Comparison of ENCODE assay signal across 20 cellular contexts in genomic region chr14:95710106-95710505, GRCh38. TPM values are rescaled to one million over a fixed set of nuclear protein-coding genes. Genes with fewer than 3 reads are reported as not detected.
DNase-seq lines count a peak whose midpoint lies in the region; ATAC-seq, FAIRE-seq and TF ChIP-seq lines count a peak whose summit lies in the region.
"Had no signal": no experiment of that assay in that cellular context is flagged by ENCODE, and none has a peak within 500 bp of the region (broad histone marks: within the 10 kb centered on the region; RNA-seq: fewer than 3 reads in every experiment).

No MANE protein-coding gene starts in this region.

- H3K36me3 ChIP-seq in BLaER1 (peaks cover 51% of the 10 kb centered on the region), OCI-LY1 (ENCODE audit: insufficient read depth, low read length) (peaks cover 50% of the 10 kb centered on the region), GM12878 (ENCODE audit: control insufficient read depth in 2 of 2, insufficient read depth in 2 of 2, low read length in 1 of 2) (peaks cover 0 to 13% of the 10 kb centered on the region in 2 experiments; a peak in 2 of 4 replicates), spleen (no peaks in the 10 kb centered on the region)
- H3K36me3 ChIP-seq: BE2C had no signal

- H3K27ac ChIP-seq in BLaER1 (peak overlapping the region; percentile 93), OCI-LY1 (ENCODE audit: low read depth, low read length, poor library complexity, severe bottlenecking) (peak overlapping the region; percentile 92), GM12878 (ENCODE audit: control insufficient read depth, insufficient read depth) (no peak overlapping the region), spleen (peak overlapping the region in 2 of 8 donors; percentile 42 to 90)
- H3K27ac ChIP-seq: GM23248 had no signal

- peak overlapping the region; percentile 81 for H3K4me3 ChIP-seq in BLaER1
- peak overlapping the region; percentile 91 for H3K4me3 ChIP-seq in OCI-LY1 (ENCODE audit: low read depth, low read length, poor library complexity, severe bottlenecking)
- no peak overlapping the region for H3K4me3 ChIP-seq in GM12878
- peak overlapping the region in 1 of 8 donors; percentile 43 for H3K4me3 ChIP-seq in spleen
- H3K4me3 ChIP-seq: GM23248 had no signal

- intact Hi-C loops in GM12878 (cut with micrococcal nuclease; ENCODE audit: unreplicated experiment) (no loop called here), spleen (cut with DNase I; ENCODE audit: low total_unique reads) (no loop called here)

- H3F3A ChIP-seq in OCI-LY1 (ENCODE audit: insufficient read depth, low read length), result peaks cover 3% of the 10 kb centered on the region; the same call in 1 of the 2 replicates

- WGBS in GM12878 (ENCODE audit: insufficient coverage, insufficient replicate concordance, low lambda C conversion rate, missing lambda C conversion rate), result 87% methylated on average over 17 of the region's 17 CpGs
- 81 to 91% (median 87%) methylated on average over 17 of the region's 17 CpGs for WGBS in spleen, 5 donors

- ATAC-seq in GM12878, result no peak
- no peak for ATAC-seq in GM21447 (IDR thresholded peaks at IDR 0.05; ENCODE audit: unreplicated experiment)
- ATAC-seq: CD8-positive, alpha-beta T cell; HepG2 had no signal

- BruUV-seq in GM12878 (replicated peaks; lab: Mats Ljungman, UMichigan), result no TSS peak

- TF ChIP-seq CTCF in OCI-LY1 (IDR thresholded peaks at IDR 0.05; ENCODE audit: low read length), result no peak
- no peak for TF ChIP-seq CTCF in GM12878 (IDR thresholded peaks at IDR 0.05 in 2 of 3, conservative IDR thresholded peaks at IDR 0.05 in 1 of 3; ENCODE audit: control insufficient read depth in 2 of 3, extremely low read depth in 1 of 3, insufficient read depth in 1 of 3, low read depth in 3 of 3, low read length in 3 of 3)
- TF ChIP-seq CTCF in spleen (IDR thresholded peaks at IDR 0.05 in 8 of 11, conservative IDR thresholded peaks at IDR 0.05 in 3 of 11), result no peak

- CTCF ChIA-PET in GM12878 (lab: Yijun Ruan, JAX), result interaction anchor here (0.6 to 1.9 kb wide), 3 partner anchors 9 to 64 kb away, joined by 3 to 6 read pairs (median 4); no protein-coding TSS in a partner anchor

- POLR2A ChIA-PET in GM12878 (lab: Charles Lee), result no interaction called here

- in situ Hi-C loops in GM12878 (cut with MboI), result no loop called here

- no peak for TF ChIP-seq RAD21 in GM12878 (IDR thresholded peaks at IDR 0.05; ENCODE audit: insufficient read depth, low read depth, low read length)

- H3K4me2 ChIP-seq in BLaER1 (peak overlapping the region; percentile 99), OCI-LY1 (ENCODE audit: low read length) (peak overlapping the region; percentile 96), GM12878 (ENCODE audit: control insufficient read depth, insufficient read depth) (peak overlapping the region; percentile 32; the same call in 1 of the 2 replicates)

- no peak for FAIRE-seq in GM12878 (lab: Jason Lieb, UNC)
- FAIRE-seq: GM19239, H54, HepG2 had no signal

- no peaks in the 10 kb centered on the region for H3K9me2 ChIP-seq in OCI-LY1 (ENCODE audit: low read depth, low read length)

- peaks cover 17% of the 10 kb centered on the region for H4K20me1 ChIP-seq in BLaER1
- H4K20me1 ChIP-seq in OCI-LY1 (ENCODE audit: insufficient read depth, low read length), result no peaks in the 10 kb centered on the region
- no peaks in the 10 kb centered on the region for H4K20me1 ChIP-seq in GM12878 (ENCODE audit: control insufficient read depth, insufficient read depth)

- H3K27me3 ChIP-seq in BLaER1, result no peaks in the 10 kb centered on the region
- no peaks in the 10 kb centered on the region for H3K27me3 ChIP-seq in OCI-LY1 (ENCODE audit: insufficient read depth, low read length)
- H3K27me3 ChIP-seq in GM12878 (replicated peaks in 1 of 2; ENCODE audit: control insufficient read depth in 2 of 2, insufficient read depth in 2 of 2, low read length in 1 of 2), result no peaks in the 10 kb centered on the region
- peaks cover 0 to 46% (median 14%) of the 10 kb centered on the region in 7 donors for H3K27me3 ChIP-seq in spleen (replicated peaks in 1 of 7)

- RAD21 ChIA-PET in GM12878 (lab: Charles Lee; ENCODE audit: unreplicated experiment), result no interaction called here

- peaks cover 67% of the 10 kb centered on the region for H3K4me1 ChIP-seq in BLaER1
- peaks cover 78% of the 10 kb centered on the region for H3K4me1 ChIP-seq in OCI-LY1 (ENCODE audit: insufficient read depth, low read length, severe bottlenecking)
- peaks cover 19% of the 10 kb centered on the region for H3K4me1 ChIP-seq in GM12878 (ENCODE audit: control insufficient read depth, insufficient read depth, low read length)
- H3K4me1 ChIP-seq in spleen, result peaks cover 0 to 43% (median 0%) of the 10 kb centered on the region in 6 donors
- H3K4me1 ChIP-seq: BE2C had no signal

- H2AFZ ChIP-seq in OCI-LY1 (ENCODE audit: low read length) (no peak overlapping the region), GM12878 (ENCODE audit: control insufficient read depth, low read depth, low read length) (no peak overlapping the region)
- H2AFZ ChIP-seq: GM23248 had no signal

- H3K79me2 ChIP-seq in OCI-LY1 (ENCODE audit: insufficient read depth, low read length) (peaks cover 16% of the 10 kb centered on the region), GM12878 (ENCODE audit: control insufficient read depth, insufficient read depth, low read length) (peaks cover 25% of the 10 kb centered on the region)

- TF ChIP-seq POLR2A in GM12878 (IDR thresholded peaks at IDR 0.05; ENCODE audit: low read depth, low read length) (no peak), spleen (IDR thresholded peaks at IDR 0.05) (no peak)

- DNase-seq in GM12878 (ENCODE audit: low read depth, low spot score), result no peak
- DNase-seq in spleen, result peak; percentile 66
- DNase-seq in DMS53 (lab: John Stamatoyannopoulos, UW), result no peak
- DNase-seq in UCSD-AML1 (lab: John Stamatoyannopoulos, UW; ENCODE audit: unreplicated experiment), result no peak
- DNase-seq: BE2C; Calu3; CD8-positive, alpha-beta T cell; DND-41; EL; GM23248; KBM-7 had no signal

- peak overlapping the region; percentile 94 for H3K9ac ChIP-seq in BLaER1
- peak overlapping the region; percentile 71; the same call in 1 of the 2 replicates for H3K9ac ChIP-seq in OCI-LY1 (ENCODE audit: low read length)
- no peak overlapping the region for H3K9ac ChIP-seq in GM12878 (ENCODE audit: control insufficient read depth, insufficient read depth, low read length)
- H3K9ac ChIP-seq: GM23248 had no signal

- no peaks in the 10 kb centered on the region for H3K9me3 ChIP-seq in BLaER1
- H3K9me3 ChIP-seq in OCI-LY1 (ENCODE audit: low read length), result no peaks in the 10 kb centered on the region
- no peaks in the 10 kb centered on the region for H3K9me3 ChIP-seq in GM12878 (replicated peaks; ENCODE audit: control insufficient read depth, insufficient read depth, low read length)
- no peaks in the 10 kb centered on the region for H3K9me3 ChIP-seq in spleen
- H3K9me3 ChIP-seq: BE2C had no signal

- no peak for TF ChIP-seq EP300 in GM12878 (IDR thresholded peaks at IDR 0.05; ENCODE audit: borderline replicate concordance in 1 of 2, control insufficient read depth in 1 of 2, low read depth in 2 of 2, low read length in 2 of 2)

- SMC1A ChIA-PET in GM12878 (lab: Charles Lee; ENCODE audit: uncharacterized antibody, unreplicated experiment), result interaction anchor here (1.0 to 1.3 kb wide), 2 partner anchors 10 to 12 kb away, joined by 4 to 5 read pairs; no protein-coding TSS in a partner anchor

TF ChIP-seq in GM12878, 131 proteins besides CTCF, POLR2A, EP300 and RAD21 (continues in another document):
- TF ChIP-seq FOXK2 (IDR thresholded peaks at IDR 0.05), result no peak
- TF ChIP-seq NR2C1 (IDR thresholded peaks at IDR 0.05), result no peak
- no peak for TF ChIP-seq JUND (IDR thresholded peaks at IDR 0.05; ENCODE audit: low read depth, low read length)
- no peak for TF ChIP-seq HDAC2 (IDR thresholded peaks at IDR 0.05)

RNA-seq across cellular contexts. Expression of gene TCL1A, which starts 3.8 kb away (rescaled TPM):
- 0.61 and 1.5 TPM in 2 replicates for total RNA-seq in GM12878 (2013; cell fraction: nucleolus; rRNA removed)
- 228 and 246 TPM in 2 replicates for total RNA-seq in GM12878 (2014; rRNA removed)
- total RNA-seq in GM12878 (2014; rRNA removed; fragmentation: Illumina TruSeq; extraction: Trizol), result 90.1 and 93.6 TPM in 2 replicates
- 108 and 109 TPM in 2 replicates for total RNA-seq in GM12878 (2021)
- 47.1 TPM for polyA plus RNA-seq in GM12878 (2011; ENCODE audit: low read depth)
- polyA plus RNA-seq in GM12878 (2011; rRNA removed), result 3.1 and 5.9 TPM in 2 replicates
- 13.4 and 16.6 TPM in 2 replicates for polyA plus RNA-seq in GM12878 (2011; cell fraction: cytosol; rRNA removed)
- polyA plus RNA-seq in GM12878 (2011; cell fraction: nucleus; rRNA removed), result 5.7 and 6.7 TPM in 2 replicates
- polyA plus RNA-seq in GM12878 (2012), result 79.6 and 105 TPM in 2 replicates
- 94.1 and 126 TPM in 2 replicates for polyA plus RNA-seq in GM12878 (2014; fragmentation: Illumina TruSeq; extraction: Trizol)
- 10 to 100 TPM; 36.5 to 51.6 TPM for polyA plus RNA-seq in GM12878 (2014; fragmentation: Nextera tagmentation; extraction: Ambion mirVana)
- polyA plus RNA-seq in GM12878 (2014; rRNA removed), result 250 and 283 TPM in 2 replicates
- 100 to 1,000 TPM; 118 to 133 TPM for polyA plus RNA-seq in GM12878 (2016; fragmentation: Nextera tagmentation; extraction: Ambion mirVana)
- polyA minus RNA-seq in GM12878 (2011; rRNA and poly(A)+ RNA removed), result 6.7 and 13.0 TPM in 2 replicates
- polyA minus RNA-seq in GM12878 (2011; cell fraction: cytosol; rRNA and poly(A)+ RNA removed), result 2.0 and 3.0 TPM in 2 replicates
- 1.3 and 1.6 TPM in 2 replicates for polyA minus RNA-seq in GM12878 (2011; cell fraction: nucleus; rRNA and poly(A)+ RNA removed)
- 100 to 1,000 TPM in 1 of 7 donors, 10 to 100 TPM in 6; 28.0 to 117 (median 61.8) TPM for total RNA-seq in spleen
- 100 to 1,000 TPM in 1 of 3 donors, 10 to 100 TPM in 2; 12.8 to 520 (median 75.1) TPM for polyA plus RNA-seq in spleen
- total RNA-seq: A172, Calu3, G401, GM23248, HepG2 had no signal
- polyA plus RNA-seq: GM23248, HepG2 had no signal

RNA-seq across cellular contexts. Expression of gene TCL1B, which starts 23.9 kb away (rescaled TPM):
- total RNA-seq in GM12878 (2013; cell fraction: nucleolus; rRNA removed), result not detected in 2 replicates
- total RNA-seq in GM12878 (2014; rRNA removed) (0.11 TPM in 2 replicates), GM12878 (2014; rRNA removed; fragmentation: Illumina TruSeq; extraction: Trizol) (not detected in 2 replicates), GM12878 (2021) (not detected in 2 replicates), spleen (1 to 10 TPM in 3 of 7 donors, under 1 TPM in 3, not detected in 1; 0.55 to 2.0 (median 1.1) TPM)
- polyA plus RNA-seq in GM12878 (2011; ENCODE audit: low read depth), result 0.64 TPM
- polyA plus RNA-seq in GM12878 (2011; rRNA removed) (not detected in 2 replicates), GM12878 (2014; fragmentation: Illumina TruSeq; extraction: Trizol) (0.10 TPM in 1 of 2 replicates, not detected in the other), GM12878 (2014; fragmentation: Nextera tagmentation; extraction: Ambion mirVana) (under 1 TPM; 0.15 to 0.18 TPM), GM12878 (2014; rRNA removed) (not detected in 2 replicates), GM12878 (2016; fragmentation: Nextera tagmentation; extraction: Ambion mirVana) (not detected), spleen (1 to 10 TPM in 1 of 3 donors, under 1 TPM in 2; 0.22 to 3.8 (median 0.93) TPM)
- not detected in 2 replicates for polyA plus RNA-seq in GM12878 (2011; cell fraction: cytosol; rRNA removed)
- not detected in 2 replicates for polyA plus RNA-seq in GM12878 (2011; cell fraction: nucleus; rRNA removed)
- 0.88 and 0.91 TPM in 2 replicates for polyA plus RNA-seq in GM12878 (2012)
- not detected in 2 replicates for polyA minus RNA-seq in GM12878 (2011; rRNA and poly(A)+ RNA removed)
- not detected in 2 replicates for polyA minus RNA-seq in GM12878 (2011; cell fraction: cytosol; rRNA and poly(A)+ RNA removed)
- polyA minus RNA-seq in GM12878 (2011; cell fraction: nucleus; rRNA and poly(A)+ RNA removed), result not detected in 2 replicates
- total RNA-seq: A172; Calu3; CD8-positive, alpha-beta T cell; G401; GM23248; HepG2 had no signal
- polyA plus RNA-seq: GM23248, HepG2, IgD-negative memory B cell had no signal

Comparison
In these comparisons a context has a peak if more than half of its experiments do, and no peak if none do; other contexts are left out.
1. H3K4me2 ChIP-seq: peak in every context shown above with its lines; median percentile 99 in BLaER1; 96 in OCI-LY1; 32 in GM12878.